In the genomic region with DNA sequence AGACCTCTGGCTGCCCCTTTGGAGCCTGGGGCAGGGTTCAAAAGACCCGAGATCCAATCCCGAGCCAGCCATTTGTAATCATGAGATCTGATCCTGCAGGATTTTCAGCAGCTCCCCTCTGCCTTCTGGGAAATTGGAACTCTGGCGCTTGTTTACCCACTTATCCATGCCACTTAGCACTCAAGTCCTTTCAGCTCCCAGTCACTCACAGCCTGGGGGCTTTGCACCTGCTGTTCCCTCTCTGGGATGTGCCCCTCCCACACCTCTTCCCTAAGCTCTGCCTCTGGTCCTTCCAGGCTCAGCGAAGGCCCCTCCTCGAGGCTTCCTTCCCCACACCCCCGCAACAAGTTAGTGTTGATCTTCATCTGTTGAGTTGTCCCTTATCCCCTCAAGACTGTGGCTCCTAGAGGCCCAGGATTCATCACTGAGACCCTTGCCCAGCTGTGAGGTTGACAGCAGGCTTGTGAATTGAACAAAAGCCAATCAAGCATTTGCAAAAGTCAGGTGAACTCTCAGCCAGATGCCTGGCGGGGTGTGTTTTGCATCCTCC, we compare ENCODE assay signal across 19 cellular contexts.
A peak's percentile ranks its signal among the peaks of the same experiment; 100 is the strongest.
DNase-seq lines count a peak whose midpoint lies in the region; ATAC-seq, FAIRE-seq and TF ChIP-seq lines count a peak whose summit lies in the region.
"Had no signal": no experiment of that assay in that cellular context is flagged by ENCODE, and none has a peak within 500 bp of the region (broad histone marks: within the 10 kb centered on the region; RNA-seq: fewer than 3 reads in every experiment).

No MANE protein-coding gene starts in this region.

- H3K9me3 ChIP-seq in gastrocnemius medialis, result no peaks in the 10 kb centered on the region
- H3K9me3 ChIP-seq: SJSA1, tibial artery had no signal

- no peak for FAIRE-seq in D721Med (lab: Jason Lieb, UNC)
- FAIRE-seq: colon, frontal cortex, K562 had no signal

- ATAC-seq in gastrocnemius medialis (no peak), GM18909 (IDR thresholded peaks at IDR 0.05; ENCODE audit: poor library complexity, unreplicated experiment) (no peak)
- ATAC-seq: K562; left ventricle myocardium superior; stimulated activated effector memory CD8-positive, alpha-beta T cell treated with anti-CD3 and anti-CD28 coated beads, Interleukin-12 subunit alpha, Interleukin-12 subunit beta, amount 100 ng/mL, for 72 hours had no signal

- TF ChIP-seq CTCF in gastrocnemius medialis (IDR thresholded peaks at IDR 0.05 in 4 of 5, conservative IDR thresholded peaks at IDR 0.05 in 1 of 5) (no peak), D721Med (IDR thresholded peaks at IDR 0.05; ENCODE audit: insufficient read depth, missing control alignments) (no peak)

- DNase-seq in NCI-H1105 (lab: John Stamatoyannopoulos, UW) (peak; percentile 78), NCI-H2107 treated with DMSO at 0.1 percent for 48 hours (lab: John Stamatoyannopoulos, UW; ENCODE audit: unreplicated experiment) (peak; percentile 92), NCI-H748 treated with DMSO at 0.1 percent for 48 hours (lab: John Stamatoyannopoulos, UW) (peak; percentile 89), gastrocnemius medialis (no peak), D721Med (ENCODE audit: insufficient read length, low spot score) (no peak), midbrain (lab: John Stamatoyannopoulos, UW) (no peak)
- DNase-seq: activated CD4-positive, alpha-beta T cell treated with anti-CD3 and anti-CD28 coated beads for 48 hours; activated CD8-positive, alpha-beta memory T cell treated with anti-CD3 and anti-CD28 coated beads, Interleukin-2, amount 50 U/mL, for 48 hours; activated naive CD4-positive, alpha-beta T cell; left ventricle myocardium superior; tibial artery had no signal

- no peaks in the 10 kb centered on the region for H3K4me1 ChIP-seq in gastrocnemius medialis
- H3K4me1 ChIP-seq: tibial artery had no signal

- no peak for TF ChIP-seq POLR2A in gastrocnemius medialis (IDR thresholded peaks at IDR 0.05)

- intact Hi-C loops in gastrocnemius medialis (cut with DNase I; ENCODE audit: low total_unique reads), result no loop called here

- in situ Hi-C loops in gastrocnemius medialis (cut with MboI; ENCODE audit: low sequenced_read_pairs in 4 of 4), result no loop called here

- H3K27ac ChIP-seq in gastrocnemius medialis, result peak overlapping the region; percentile 22 to 46 (median 35)
- H3K27ac ChIP-seq: SJSA1, tibial artery had no signal

- H3K4me3 ChIP-seq in gastrocnemius medialis, result no peak overlapping the region
- H3K4me3 ChIP-seq: GM23338, K562, SJSA1, smooth muscle cell, tibial artery had no signal

- H3K27me3 ChIP-seq in gastrocnemius medialis, result no peaks in the 10 kb centered on the region
- H3K27me3 ChIP-seq: tibial artery had no signal

- peaks cover 0 to 38% of the 10 kb centered on the region in 2 donors for H3K36me3 ChIP-seq in gastrocnemius medialis
- H3K36me3 ChIP-seq: SJSA1, tibial artery had no signal

Comparison
In these comparisons a context has a peak if more than half of its experiments do, and no peak if none do; other contexts are left out.
1. DNase-seq: peak in NCI-H1105 (single experiment), NCI-H2107 treated with DMSO at 0.1 percent for 48 hours (single experiment) and NCI-H748 treated with DMSO at 0.1 percent for 48 hours (single experiment); none in gastrocnemius medialis (0 of 2), D721Med (single experiment) and midbrain (single experiment).